In the genomic region with DNA sequence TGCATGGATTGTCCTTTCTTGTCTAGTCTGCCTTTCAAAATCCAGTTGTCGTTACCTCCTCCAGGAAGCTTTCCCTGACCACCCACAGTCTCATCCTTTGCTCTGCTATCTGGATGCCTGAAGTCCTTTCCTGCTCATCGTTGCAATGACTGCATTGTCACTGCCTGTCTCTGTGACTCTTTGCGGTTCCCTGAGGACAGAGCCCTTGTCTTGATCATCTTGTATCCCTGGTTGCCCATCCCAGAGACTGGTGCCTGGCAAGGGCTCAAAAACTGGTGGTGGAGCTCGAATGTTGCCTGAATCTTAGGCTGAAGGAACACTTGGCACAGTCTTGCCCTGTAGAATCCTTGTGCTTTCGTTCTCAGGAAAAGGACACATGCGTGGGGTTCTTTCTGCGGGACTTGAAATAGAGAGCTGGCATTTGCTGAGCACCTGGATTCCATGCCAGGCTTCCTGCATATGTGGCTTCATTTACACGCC, we compare ENCODE assay signal across 13 cellular contexts. TPM values are rescaled to one million over a fixed set of nuclear protein-coding genes. Genes with fewer than 3 reads are reported as not detected.
DNase-seq lines count a peak whose midpoint lies in the region; ATAC-seq and TF ChIP-seq lines count a peak whose summit lies in the region.
"Had no signal": no experiment of that assay in that cellular context is flagged by ENCODE, and none has a peak within 500 bp of the region (broad histone marks: within the 10 kb centered on the region; RNA-seq: fewer than 3 reads in every experiment).

No MANE protein-coding gene starts in this region.

- peaks cover 21% of the 10 kb centered on the region for H3K36me3 ChIP-seq in RWPE2 (ENCODE audit: low read depth)
- H3K36me3 ChIP-seq in muscle layer of colon (ENCODE audit: insufficient read depth, low read length) = peaks cover 22% of the 10 kb centered on the region
- peaks cover 0 to 4% of the 10 kb centered on the region in 2 donors for H3K36me3 ChIP-seq in stomach smooth muscle (ENCODE audit: control insufficient read depth in 2 of 2, insufficient read depth in 2 of 2, low read length in 2 of 2)
- H3K36me3 ChIP-seq: BE2C had no signal

- intact Hi-C loops in dorsolateral prefrontal cortex (cut with DNase I) (loop anchor here (2.0 to 10.0 kb wide), 4 partner anchors 15 to 166 kb away; no protein-coding TSS in a partner anchor), lower leg skin (cut with DNase I; ENCODE audit: low total_unique reads) (no loop called here)

- TF ChIP-seq POLR2A in lower leg skin (IDR thresholded peaks at IDR 0.05) = no peak

- H3K9me3 ChIP-seq in RWPE2 (ENCODE audit: severe bottlenecking) (no peaks in the 10 kb centered on the region), muscle layer of colon (ENCODE audit: low read length) (no peaks in the 10 kb centered on the region), stomach smooth muscle (ENCODE audit: control insufficient read depth in 2 of 2, low read length in 2 of 2) (no peaks in the 10 kb centered on the region)
- H3K9me3 ChIP-seq: BE2C had no signal

- TF ChIP-seq CTCF in RWPE2 (IDR thresholded peaks at IDR 0.05; ENCODE audit: poor library complexity, severe bottlenecking) = no peak
- no peak for TF ChIP-seq CTCF in dorsolateral prefrontal cortex (IDR thresholded peaks at IDR 0.05 in 54 of 56, conservative IDR thresholded peaks at IDR 0.05 in 2 of 56; ENCODE audit: low read depth in 1 of 56, partially characterized antibody in 56 of 56)
- no peak for TF ChIP-seq CTCF in lower leg skin (IDR thresholded peaks at IDR 0.05)

- no peaks in the 10 kb centered on the region for H3K27me3 ChIP-seq in RWPE2 (ENCODE audit: insufficient read depth, poor library complexity, severe bottlenecking)
- peaks cover 0 to 5% (median 0%) of the 10 kb centered on the region in 45 donors for H3K27me3 ChIP-seq in dorsolateral prefrontal cortex
- H3K27me3 ChIP-seq in muscle layer of colon (ENCODE audit: control insufficient read depth in 1 of 2, insufficient read depth in 2 of 2, low read length in 2 of 2) = no peaks in the 10 kb centered on the region
- H3K27me3 ChIP-seq in stomach smooth muscle (ENCODE audit: control insufficient read depth in 1 of 2, insufficient read depth in 2 of 2, low read length in 2 of 2) = no peaks in the 10 kb centered on the region
- H3K27me3 ChIP-seq: BE2C had no signal

- H3K27ac ChIP-seq in RWPE2 (ENCODE audit: poor library complexity, severe bottlenecking) (peak overlapping the region; percentile 97), dorsolateral prefrontal cortex (peak overlapping the region in 52 of 59 donors; percentile 4 to 98 (median 88)), muscle layer of colon (ENCODE audit: low read depth, low read length) (peak overlapping the region; percentile 96), stomach smooth muscle (ENCODE audit: low read length) (peak overlapping the region; percentile 76)

- DNase-seq in RWPE2 (ENCODE audit: low spot score) (no peak), dorsolateral prefrontal cortex (peak in 8 of 10 donors; percentile 43 to 72 (median 49)), lower leg skin (ENCODE audit: low spot score in 2 of 2) (no peak), ureter (ENCODE audit: low spot score) (no peak), amniotic stem cell (lab: John Stamatoyannopoulos, UW) (no peak), DMS79 (lab: John Stamatoyannopoulos, UW) (no peak)
- DNase-seq: activated CD4-positive, alpha-beta T cell treated with anti-CD3 and anti-CD28 coated beads for 1 hour; activated T-cell treated with anti-CD3 and anti-CD28 coated beads, Interleukin-2, amount 50 U/mL, for 72 hours; BE2C; naive thymus-derived CD4-positive, alpha-beta T cell; NCI-H2029 treated with DMSO at 0.1 percent for 48 hours had no signal

- WGBS in lower leg skin, 2 donors = 26 to 40% methylated on average over 8 of the region's 8 CpGs

- H3K4me1 ChIP-seq in RWPE2 (ENCODE audit: insufficient read depth, poor library complexity, severe bottlenecking) (peaks cover 32% of the 10 kb centered on the region), muscle layer of colon (ENCODE audit: insufficient read depth, low read length) (peaks cover 66% of the 10 kb centered on the region), stomach smooth muscle (ENCODE audit: control insufficient read depth, insufficient read depth, low read length) (peaks cover 66% of the 10 kb centered on the region)
- H3K4me1 ChIP-seq: BE2C had no signal

- ATAC-seq in RWPE2 (ENCODE audit: low read depth) = no peak
- ATAC-seq: activated T-cell treated with anti-CD3 and anti-CD28 coated beads, Interleukin-2, amount 50 U/mL, for 72 hours had no signal

- H3K4me3 ChIP-seq in RWPE2 (ENCODE audit: severe bottlenecking) = peak overlapping the region; percentile 93
- peak overlapping the region in 35 of 59 donors; percentile 2 to 92 (median 78) for H3K4me3 ChIP-seq in dorsolateral prefrontal cortex
- H3K4me3 ChIP-seq in muscle layer of colon (ENCODE audit: low read depth in 1 of 2, low read length in 2 of 2) = peak overlapping the region; percentile 69 to 93
- H3K4me3 ChIP-seq in stomach smooth muscle (ENCODE audit: low read length in 2 of 2) = peak overlapping the region; percentile 69 to 83
- H3K4me3 ChIP-seq in lower leg skin (ENCODE audit: low read depth, poor library complexity, severe bottlenecking) = no peak overlapping the region

- H3K9ac ChIP-seq in muscle layer of colon (ENCODE audit: low read length) (peak overlapping the region; percentile 75), stomach smooth muscle (ENCODE audit: low read length in 2 of 2) (peak overlapping the region; percentile 69 to 84)

RNA-seq across cellular contexts. Expression of a gene that starts 2.4 kb away (rescaled TPM):
- total RNA-seq in dorsolateral prefrontal cortex = 10 to 100 TPM in 115 of 120 experiments, 1 to 10 TPM in 5; 8.3 to 21.9 (median 13.9) TPM
- 10 to 100 TPM; 12.5 to 34.8 (median 20.9) TPM for total RNA-seq in lower leg skin
- 35.0 TPM for total RNA-seq in ureter

Comparison
In these comparisons a context has a peak if more than half of its experiments do, and no peak if none do; other contexts are left out.
1. DNase-seq: peak in dorsolateral prefrontal cortex (8 of 10); none in RWPE2 (single experiment), lower leg skin (0 of 2), ureter (single experiment), amniotic stem cell (single experiment) and DMS79 (single experiment).
2. Peak in every context shown above with its lines, with median percentiles within 50 percentile points of each other: H3K27ac ChIP-seq.